Comparison of ENCODE assay signal across 8 cellular contexts in genomic region chr11:93662177-93662575, GRCh38. TPM values are rescaled to one million over a fixed set of nuclear protein-coding genes. Genes with fewer than 3 reads are reported as not detected.
DNase-seq lines count a peak whose midpoint lies in the region; ATAC-seq and TF ChIP-seq lines count a peak whose summit lies in the region.

No MANE protein-coding gene starts in this region.

- 12 to 19% methylated on average over 4 of the region's 4 CpGs for WGBS in lower leg skin, 2 donors

- no peaks in the 10 kb centered on the region for H3K9me3 Mint-ChIP-seq in activated naive CD4-positive, alpha-beta T cell treated with anti-CD3 and anti-CD28 coated beads, Interleukin-2, amount 50 U/mL, for 24 hours
- H3K9me3 Mint-ChIP-seq in activated naive CD8-positive, alpha-beta T cell treated with anti-CD3 and anti-CD28 coated beads, Interleukin-2, amount 10 ng/mL, durations not matched to agents 7 days and 5 days = no peaks in the 10 kb centered on the region

- no peaks in the 10 kb centered on the region for H3K36me3 Mint-ChIP-seq in activated naive CD4-positive, alpha-beta T cell treated with anti-CD3 and anti-CD28 coated beads, Interleukin-2, amount 50 U/mL, for 24 hours
- peaks cover 7% of the 10 kb centered on the region for H3K36me3 Mint-ChIP-seq in activated naive CD8-positive, alpha-beta T cell treated with anti-CD3 and anti-CD28 coated beads, Interleukin-2, amount 10 ng/mL, durations not matched to agents 7 days and 5 days

- H3K27ac Mint-ChIP-seq in activated naive CD4-positive, alpha-beta T cell treated with anti-CD3 and anti-CD28 coated beads, Interleukin-2, amount 50 U/mL, for 24 hours = peak overlapping the region; percentile 93
- H3K27ac Mint-ChIP-seq in activated naive CD8-positive, alpha-beta T cell treated with anti-CD3 and anti-CD28 coated beads, Interleukin-2, amount 10 ng/mL, durations not matched to agents 7 days and 5 days = peak overlapping the region; percentile 81

- intact Hi-C loops in lower leg skin (cut with DNase I; ENCODE audit: low total_unique reads) = no loop called here

- H3K4me1 Mint-ChIP-seq in activated naive CD4-positive, alpha-beta T cell treated with anti-CD3 and anti-CD28 coated beads, Interleukin-2, amount 50 U/mL, for 24 hours = peaks cover 36% of the 10 kb centered on the region
- H3K4me1 Mint-ChIP-seq in activated naive CD8-positive, alpha-beta T cell treated with anti-CD3 and anti-CD28 coated beads, Interleukin-2, amount 10 ng/mL, durations not matched to agents 7 days and 5 days = peaks cover 26% of the 10 kb centered on the region

- H3K27me3 Mint-ChIP-seq in activated naive CD4-positive, alpha-beta T cell treated with anti-CD3 and anti-CD28 coated beads, Interleukin-2, amount 50 U/mL, for 24 hours = no peaks in the 10 kb centered on the region
- peaks cover 3% of the 10 kb centered on the region for H3K27me3 Mint-ChIP-seq in activated naive CD8-positive, alpha-beta T cell treated with anti-CD3 and anti-CD28 coated beads, Interleukin-2, amount 10 ng/mL, durations not matched to agents 7 days and 5 days

- peak overlapping the region; percentile 65 for H3K4me3 ChIP-seq in lower leg skin (ENCODE audit: low read depth, poor library complexity, severe bottlenecking)

- no peak for DNase-seq in activated naive CD4-positive, alpha-beta T cell treated with anti-CD3 and anti-CD28 coated beads, Interleukin-2, amount 50 U/mL, for 16 hours
- DNase-seq in activated naive CD8-positive, alpha-beta T cell treated with anti-CD3 and anti-CD28 coated beads, Interleukin-2, amount 10 ng/mL, durations not matched to agents 7 days and 5 days = no peak
- DNase-seq in lower leg skin (ENCODE audit: low spot score in 2 of 2) (no peak), NCI-H2196 (lab: John Stamatoyannopoulos, UW; ENCODE audit: unreplicated experiment) (no peak), GDM1 (lab: John Stamatoyannopoulos, UW) (no peak), NOMO-1 treated with dmso at 0.1 percent for 144 hours (lab: John Stamatoyannopoulos, UW; ENCODE audit: unreplicated experiment) (no peak)

- peak overlapping the region; percentile 96 for H3K4me3 Mint-ChIP-seq in activated naive CD4-positive, alpha-beta T cell treated with anti-CD3 and anti-CD28 coated beads, Interleukin-2, amount 50 U/mL, for 24 hours
- peak overlapping the region; percentile 84 for H3K4me3 Mint-ChIP-seq in activated naive CD8-positive, alpha-beta T cell treated with anti-CD3 and anti-CD28 coated beads, Interleukin-2, amount 10 ng/mL, durations not matched to agents 7 days and 5 days

- POLR2A ChIA-PET in activated naive CD8-positive, alpha-beta T cell treated with anti-CD3 and anti-CD28 coated beads, Interleukin-2, amount 10 ng/mL, durations not matched to agents 7 days and 5 days (lab: Charles Lee) = interaction anchor here (0.8 to 1.6 kb wide), 5 partner anchors 27 to 464 kb away, joined by 3 to 17 read pairs (median 4); partner anchors contain the start of genes C11orf54, MED17, SLC36A4 and TAF1D

- ATAC-seq in HG03354 (IDR thresholded peaks at IDR 0.05; ENCODE audit: poor library complexity, severe bottlenecking, unreplicated experiment) = peak; percentile 28
- ATAC-seq in activated naive CD8-positive, alpha-beta T cell treated with anti-CD3 and anti-CD28 coated beads, Interleukin-2, amount 10 ng/mL, durations not matched to agents 7 days and 5 days (ENCODE audit: low read depth) = no peak

- no peak for TF ChIP-seq POLR2A in lower leg skin (IDR thresholded peaks at IDR 0.05)

- TF ChIP-seq CTCF in lower leg skin (IDR thresholded peaks at IDR 0.05) = no peak

RNA-seq across cellular contexts. Expression of gene CEP295, which starts 0.7 kb away (rescaled TPM):
- total RNA-seq in activated naive CD8-positive, alpha-beta T cell treated with anti-CD3 and anti-CD28 coated beads, Interleukin-2, amount 10 ng/mL, durations not matched to agents 7 days and 5 days = 10 to 100 TPM; 22.8 to 24.9 TPM
- total RNA-seq in lower leg skin = 10 to 100 TPM; 10.4 to 24.1 (median 12.4) TPM
